1 cellular context compared by ENCODE assay signal in genomic region chr15:40160021-40160420, GRCh38.
TF ChIP-seq lines count a peak whose summit lies in the region.

No MANE protein-coding gene starts in this region.

TF ChIP-seq in GM12878, 131 proteins besides CTCF, POLR2A, EP300 and RAD21:
- TF ChIP-seq MYB (IDR thresholded peaks at IDR 0.05; ENCODE audit: borderline replicate concordance, low read depth, low read length) (no peak), CREM (IDR thresholded peaks at IDR 0.05; ENCODE audit: low read depth) (no peak), SPI1 (IDR thresholded peaks at IDR 0.05; ENCODE audit: borderline replicate concordance, insufficient read depth, low read depth, low read length) (no peak), ZBTB33 (IDR thresholded peaks at IDR 0.05) (no peak), SMARCA5 (IDR thresholded peaks at IDR 0.05) (no peak), RCOR1 (conservative IDR thresholded peaks at IDR 0.05; ENCODE audit: low read depth, low read length) (no peak), MTA3 (IDR thresholded peaks at IDR 0.05; ENCODE audit: borderline replicate concordance, low read length) (no peak), RELA (IDR thresholded peaks at IDR 0.05; ENCODE audit: borderline replicate concordance, partially characterized antibody) (no peak), NFIC (IDR thresholded peaks at IDR 0.05; ENCODE audit: low read depth, low read length) (no peak), CEBPZ (IDR thresholded peaks at IDR 0.05; ENCODE audit: low read depth, low read length) (no peak), CHD4 (IDR thresholded peaks at IDR 0.05) (no peak), MLLT1 (IDR thresholded peaks at IDR 0.05) (no peak), RUNX3 (IDR thresholded peaks at IDR 0.05; ENCODE audit: low read length) (no peak), YY1 (IDR thresholded peaks at IDR 0.05; ENCODE audit: low read depth, low read length) (no peak), YBX1 (IDR thresholded peaks at IDR 0.05) (no peak), BCL11A (IDR thresholded peaks at IDR 0.05; ENCODE audit: low read depth, low read length) (no peak)
